12 cellular contexts compared by ENCODE assay signal in the genomic region with DNA sequence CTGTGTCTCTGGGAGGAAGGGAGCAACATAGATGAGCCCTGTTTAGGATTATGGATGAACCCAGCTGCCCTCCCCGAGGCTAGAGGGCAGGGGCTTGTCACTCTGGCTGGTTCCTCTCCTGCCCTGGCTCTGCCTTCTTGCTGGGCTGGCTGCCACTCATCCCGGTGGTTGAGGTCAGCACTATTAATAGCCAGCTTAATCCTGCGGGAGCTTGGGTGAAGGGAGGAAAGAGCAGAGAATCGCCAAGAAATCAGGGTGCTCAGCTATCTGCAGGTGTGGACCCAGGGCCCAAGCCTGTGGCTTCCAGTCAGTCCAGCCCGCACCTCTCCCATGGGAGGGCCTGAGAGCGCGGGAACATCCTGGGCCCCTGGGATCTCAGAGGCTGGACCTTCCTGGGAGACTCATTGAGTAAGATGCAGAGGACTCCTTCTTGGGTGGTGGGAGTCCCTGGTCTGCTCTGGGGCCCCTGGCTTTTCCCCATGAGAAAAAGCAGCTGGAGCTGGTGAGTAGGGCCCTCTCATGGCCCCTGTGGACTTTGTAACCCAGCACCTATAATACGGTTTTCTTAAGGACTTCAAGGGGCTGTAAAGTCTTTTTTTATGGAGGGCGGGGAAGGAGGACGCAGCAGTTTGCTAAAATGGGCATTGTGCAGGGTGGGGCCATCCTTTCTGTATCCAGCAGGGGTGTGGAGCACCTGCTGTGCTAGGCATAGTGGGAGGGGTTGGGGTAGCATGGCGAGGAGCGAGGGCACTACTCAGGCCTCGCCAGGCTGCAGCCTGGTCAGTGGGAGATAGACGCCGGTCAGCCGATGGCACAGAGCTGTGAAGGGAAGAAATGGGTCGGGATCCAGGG. TPM values are rescaled to one million over a fixed set of nuclear protein-coding genes. Genes with fewer than 3 reads are reported as not detected.
DNase-seq lines count a peak whose midpoint lies in the region; ATAC-seq and TF ChIP-seq lines count a peak whose summit lies in the region.
"Had no signal": no experiment of that assay in that cellular context is flagged by ENCODE, and none has a peak within 500 bp of the region (broad histone marks: within the 10 kb centered on the region; RNA-seq: fewer than 3 reads in every experiment).

No MANE protein-coding gene starts in this region.

- peak overlapping the region; percentile 51 to 92 for H3K9ac ChIP-seq in colonic mucosa (ENCODE audit: low read depth in 2 of 2, low read length in 2 of 2)

- DNase-seq in NCI-H1417 (lab: John Stamatoyannopoulos, UW): peak in 2 of 3 experiments; percentile 13 to 85
- no peak for DNase-seq in NCI-H1417 treated with DMSO at 0.1 percent for 48 hours (lab: John Stamatoyannopoulos, UW)
- peak; percentile 91 for DNase-seq in colonic mucosa
- no peak for DNase-seq in memory B cell (ENCODE audit: low spot score in 2 of 2)
- no peak for DNase-seq in upper lobe of right lung
- DNase-seq in NCI-H2171 treated with DMSO at 0.1 percent for 48 hours (lab: John Stamatoyannopoulos, UW): no peak
- no peak for DNase-seq in NCI-H1092 treated with DMSO at 0.1 percent for 48 hours (lab: John Stamatoyannopoulos, UW)
- no peak for DNase-seq in CD14-positive monocyte (ENCODE audit: low spot score)
- DNase-seq: 8988T had no signal

- H3K27ac Mint-ChIP-seq in memory B cell (peak overlapping the region; percentile 56), CD14-positive monocyte (peak overlapping the region in 1 of 7 donors; percentile 61)

- intact Hi-C loops in colonic mucosa (cut with DNase I): no loop called here
- intact Hi-C loops in upper lobe of right lung (cut with DNase I): no loop called here
- intact Hi-C loops in CD14-positive monocyte (cut with micrococcal nuclease): no loop called here

- no peaks in the 10 kb centered on the region for H3K9me3 ChIP-seq in colonic mucosa
- no peaks in the 10 kb centered on the region for H3K9me3 ChIP-seq in upper lobe of right lung

- H3K9me3 Mint-ChIP-seq in memory B cell (no peaks in the 10 kb centered on the region), CD14-positive monocyte (peaks cover 0 to 2% (median 0%) of the 10 kb centered on the region in 7 donors)
- H3K9me3 Mint-ChIP-seq: central memory CD8-positive, alpha-beta T cell had no signal

- H3K27ac ChIP-seq in colonic mucosa (peak overlapping the region; percentile 90), upper lobe of right lung (no peak overlapping the region)
- H3K27ac ChIP-seq: VCaP had no signal

- H3K27me3 ChIP-seq in colonic mucosa (no peaks in the 10 kb centered on the region), upper lobe of right lung (no peaks in the 10 kb centered on the region)

- H3K36me3 ChIP-seq in colonic mucosa (no peaks in the 10 kb centered on the region), upper lobe of right lung (no peaks in the 10 kb centered on the region)

- H3K4me1 Mint-ChIP-seq in memory B cell: peaks cover 12% of the 10 kb centered on the region
- no peaks in the 10 kb centered on the region for H3K4me1 Mint-ChIP-seq in CD14-positive monocyte

- no peaks in the 10 kb centered on the region for H3K36me3 Mint-ChIP-seq in memory B cell
- no peaks in the 10 kb centered on the region for H3K36me3 Mint-ChIP-seq in CD14-positive monocyte

- H3K4me1 ChIP-seq in colonic mucosa (peaks cover 20% of the 10 kb centered on the region), upper lobe of right lung (peaks cover 12% of the 10 kb centered on the region)

- H3K27me3 Mint-ChIP-seq in memory B cell (no peaks in the 10 kb centered on the region), CD14-positive monocyte (ENCODE audit: low read depth in 3 of 3) (peaks cover 0 to 4% (median 2%) of the 10 kb centered on the region in 3 donors)
- H3K27me3 Mint-ChIP-seq: central memory CD8-positive, alpha-beta T cell had no signal

- ATAC-seq in memory B cell (ENCODE audit: low read depth) (no peak), upper lobe of right lung (peak; percentile 64)
- ATAC-seq: GM12878 had no signal

- TF ChIP-seq CTCF in colonic mucosa (IDR thresholded peaks at IDR 0.05): no peak
- TF ChIP-seq CTCF in upper lobe of right lung (IDR thresholded peaks at IDR 0.05): no peak
- TF ChIP-seq CTCF in CD14-positive monocyte (IDR thresholded peaks at IDR 0.05): no peak

- no peak overlapping the region for H3K4me3 Mint-ChIP-seq in memory B cell
- H3K4me3 Mint-ChIP-seq in CD14-positive monocyte: no peak overlapping the region
- H3K4me3 Mint-ChIP-seq: central memory CD8-positive, alpha-beta T cell had no signal

- H3K4me3 ChIP-seq in colonic mucosa (peak overlapping the region; percentile 9), upper lobe of right lung (no peak overlapping the region)
- H3K4me3 ChIP-seq: GM12878 had no signal

RNA-seq across cellular contexts. Expression of gene CNNM3, which starts 27.4 kb away (rescaled TPM):
- total RNA-seq in colonic mucosa: 10 to 100 TPM; 24.4 to 33.0 TPM
- total RNA-seq in upper lobe of right lung: 34.1 TPM
- polyA plus RNA-seq in CD14-positive monocyte: 1 to 10 TPM; 1.2 to 4.9 TPM

RNA-seq across cellular contexts. Expression of gene CNNM4, which starts 27.9 kb away (rescaled TPM):
- 100 to 1,000 TPM in 1 of 2 donors, 10 to 100 TPM in 1; 80.4 to 190 TPM for total RNA-seq in colonic mucosa
- 15.0 TPM for total RNA-seq in upper lobe of right lung
- 1 to 10 TPM; 2.3 to 2.6 TPM for polyA plus RNA-seq in CD14-positive monocyte

RNA-seq across cellular contexts. Expression of gene LMAN2L, which starts 48.8 kb away (rescaled TPM):
- 10 to 100 TPM; 13.5 to 24.7 TPM for total RNA-seq in colonic mucosa
- 16.5 TPM for total RNA-seq in upper lobe of right lung
- polyA plus RNA-seq in CD14-positive monocyte: 10 to 100 TPM; 16.6 to 22.4 TPM

RNA-seq across cellular contexts. Expression of gene ANKRD23, which starts 55.2 kb away (rescaled TPM):
- 1 to 10 TPM; 1.4 to 4.1 TPM for total RNA-seq in colonic mucosa
- 1.7 TPM for total RNA-seq in upper lobe of right lung
- not detected for polyA plus RNA-seq in CD14-positive monocyte

Comparison
In these comparisons a context has a peak if more than half of its experiments do, and no peak if none do; other contexts are left out.
1. DNase-seq: peak in NCI-H1417 (2 of 3) and colonic mucosa (single experiment); none in NCI-H1417 treated with DMSO at 0.1 percent for 48 hours (single experiment), memory B cell (0 of 2), upper lobe of right lung (single experiment), NCI-H2171 treated with DMSO at 0.1 percent for 48 hours (single experiment), NCI-H1092 treated with DMSO at 0.1 percent for 48 hours (single experiment) and CD14-positive monocyte (single experiment).